Comparison of ENCODE assay signal across 1 cellular context in genomic region chr3:172070269-172070668, GRCh38.
TF ChIP-seq lines count a peak whose summit lies in the region.

No MANE protein-coding gene starts in this region.

TF ChIP-seq in HepG2, 621 proteins besides CTCF, POLR2A, EP300 and RAD21 (continued from another document):
- TF ChIP-seq RBM22 (optimal IDR thresholded peaks at IDR 0.05; ENCODE audit: low read length) (peak; percentile 93), ZFX (CRISPR knock-in tag; IDR thresholded peaks at IDR 0.05; ENCODE audit: low read depth) (no peak), NFAT5 (CRISPR knock-in tag; IDR thresholded peaks at IDR 0.05) (no peak)
